In the genomic region with DNA sequence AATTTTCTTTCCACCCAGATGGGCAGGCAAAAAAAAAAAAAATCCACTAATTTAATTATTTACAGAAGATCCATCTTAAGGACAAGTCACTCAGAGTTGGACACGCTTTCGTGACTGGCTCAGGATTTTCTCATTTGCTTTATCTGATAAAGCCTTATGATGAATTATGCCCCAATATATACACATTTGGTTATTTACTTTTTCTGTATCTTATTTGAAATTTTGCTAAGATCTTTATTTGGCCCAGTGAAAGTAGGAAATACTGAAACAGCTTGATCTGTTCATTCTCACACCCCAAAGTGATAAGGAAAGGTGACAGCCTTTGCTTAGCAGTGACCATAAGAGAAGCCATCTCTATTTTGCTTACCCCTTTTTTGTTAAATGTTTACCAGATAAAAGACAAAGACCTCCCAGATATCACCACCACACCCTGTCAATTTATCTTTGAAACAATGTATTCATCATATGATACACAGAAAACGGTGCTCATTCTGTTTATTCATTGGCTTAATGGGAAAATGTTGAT, we compare ENCODE assay signal across 17 cellular contexts.
DNase-seq lines count a peak whose midpoint lies in the region; ATAC-seq, FAIRE-seq and TF ChIP-seq lines count a peak whose summit lies in the region.
"Had no signal": no experiment of that assay in that cellular context is flagged by ENCODE, and none has a peak within 500 bp of the region (broad histone marks: within the 10 kb centered on the region; RNA-seq: fewer than 3 reads in every experiment).

No MANE protein-coding gene starts in this region.

- peaks cover 2% of the 10 kb centered on the region for H3K36me3 Mint-ChIP-seq in T-helper 17 cell (ENCODE audit: low read depth)
- H3K36me3 Mint-ChIP-seq in neural progenitor cell = no peaks in the 10 kb centered on the region

- FAIRE-seq in RCC 7860 (lab: Jason Lieb, UNC) = peak; percentile 90
- FAIRE-seq: H54 had no signal

- H3K4me2 ChIP-seq in neural progenitor cell = peak overlapping the region; percentile 60

- ATAC-seq in T-helper 17 cell = no peak

- TF ChIP-seq CTCF in neural progenitor cell (IDR thresholded peaks at IDR 0.05) (no peak), spleen (IDR thresholded peaks at IDR 0.05 in 8 of 11, conservative IDR thresholded peaks at IDR 0.05 in 3 of 11) (no peak)

- H3K36me3 ChIP-seq in neural progenitor cell (no peaks in the 10 kb centered on the region), spleen (no peaks in the 10 kb centered on the region)
- H3K36me3 ChIP-seq: MG63 had no signal

- no peaks in the 10 kb centered on the region for H3K79me2 ChIP-seq in neural progenitor cell (ENCODE audit: low read depth)

- H2AFZ ChIP-seq in neural progenitor cell (replicated peaks) = peak overlapping the region; percentile 31

- H3K27ac Mint-ChIP-seq in T-helper 17 cell = peak overlapping the region; percentile 78
- peak overlapping the region; percentile 91 for H3K27ac Mint-ChIP-seq in neural progenitor cell
- H3K27ac Mint-ChIP-seq: CD8-positive, alpha-beta memory T cell; HFFc6 had no signal

- TF ChIP-seq POLR2A in spleen (IDR thresholded peaks at IDR 0.05) = no peak

- no peak for DNase-seq in RCC 7860 (ENCODE audit: low spot score)
- DNase-seq in T-helper 17 cell = no peak
- peak; percentile 8 for DNase-seq in kidney glomerular epithelial cell (lab: John Stamatoyannopoulos, UW)
- no peak for DNase-seq in neural progenitor cell (ENCODE audit: low spot score)
- no peak for DNase-seq in NOMO-1 treated with DMSO at 0.1 percent for 48 hours (lab: John Stamatoyannopoulos, UW; ENCODE audit: unreplicated experiment)
- DNase-seq in spleen = no peak
- no peak for DNase-seq in AG20443 (ENCODE audit: low spot score)
- DNase-seq: CD8-positive, alpha-beta memory T cell; DMS79 treated with DMSO at 0.1 percent for 48 hours; HFFc6; Karpas-422; MG63; NCI-H1092; NCI-H1694; NCI-H524 treated with DMSO at 0.1 percent for 48 hours; SIG-M5 had no signal

- H3K9me3 ChIP-seq in T-helper 17 cell (ENCODE audit: control insufficient read depth, low read length, poor library complexity, severe bottlenecking) (no peaks in the 10 kb centered on the region), neural progenitor cell (ENCODE audit: low read depth) (no peaks in the 10 kb centered on the region), spleen (no peaks in the 10 kb centered on the region)
- H3K9me3 ChIP-seq: MG63 had no signal

- H3K27me3 Mint-ChIP-seq in T-helper 17 cell = no peaks in the 10 kb centered on the region
- H3K27me3 Mint-ChIP-seq in neural progenitor cell (ENCODE audit: insufficient read depth, low read depth) = no peaks in the 10 kb centered on the region

- peaks cover 18% of the 10 kb centered on the region for H3F3A ChIP-seq in neural progenitor cell (ENCODE audit: low read depth)

- no peak overlapping the region for H3K4me3 Mint-ChIP-seq in T-helper 17 cell
- peak overlapping the region; percentile 4 for H3K4me3 Mint-ChIP-seq in neural progenitor cell
- H3K4me3 Mint-ChIP-seq: CD8-positive, alpha-beta memory T cell; HFFc6 had no signal

- peaks cover 18% of the 10 kb centered on the region for H3K4me1 Mint-ChIP-seq in T-helper 17 cell
- H3K4me1 Mint-ChIP-seq in neural progenitor cell = peaks cover 50% of the 10 kb centered on the region

- H3K4me3 ChIP-seq in neural progenitor cell (no peak overlapping the region), spleen (no peak overlapping the region)
- H3K4me3 ChIP-seq: MG63 had no signal

- intact Hi-C loops in spleen (cut with DNase I; ENCODE audit: low total_unique reads) = no loop called here

- no peaks in the 10 kb centered on the region for H3K27me3 ChIP-seq in neural progenitor cell
- H3K27me3 ChIP-seq in spleen (replicated peaks in 1 of 7) = no peaks in the 10 kb centered on the region
- H3K27me3 ChIP-seq: MG63 had no signal

- H3K4me1 ChIP-seq in neural progenitor cell = peaks cover 42% of the 10 kb centered on the region
- peaks cover 0 to 8% (median 0%) of the 10 kb centered on the region in 6 donors for H3K4me1 ChIP-seq in spleen

- H3K27ac ChIP-seq in neural progenitor cell (no peak overlapping the region), spleen (no peak overlapping the region)

- no peak overlapping the region for H3K9ac ChIP-seq in neural progenitor cell

- H3K9me3 Mint-ChIP-seq in neural progenitor cell = no peaks in the 10 kb centered on the region
- H3K9me3 Mint-ChIP-seq: HFFc6 had no signal

- 87 to 96% (median 88%) methylated on average over 3 of the region's 3 CpGs for WGBS in spleen, 5 donors

- H4K20me1 ChIP-seq in neural progenitor cell (ENCODE audit: low read depth) = no peaks in the 10 kb centered on the region
